15 cellular contexts compared by ENCODE assay signal in genomic region chr4:61555789-61556188, GRCh38.
DNase-seq lines count a peak whose midpoint lies in the region; ATAC-seq and TF ChIP-seq lines count a peak whose summit lies in the region.
"Had no signal": no experiment of that assay in that cellular context is flagged by ENCODE, and none has a peak within 500 bp of the region (broad histone marks: within the 10 kb centered on the region; RNA-seq: fewer than 3 reads in every experiment).

No MANE protein-coding gene starts in this region.

- ATAC-seq in right cardiac atrium: peak; percentile 48 to 65
- no peak for ATAC-seq in CD8-positive, alpha-beta T cell
- ATAC-seq: activated naive CD8-positive, alpha-beta T cell treated with anti-CD3 and anti-CD28 coated beads, Interleukin-2, amount 50 U/mL, for 24 hours had no signal

- 31% methylated on average over 3 of the region's 3 CpGs for WGBS in right cardiac atrium

- TF ChIP-seq CTCF in astrocyte of the cerebellum (IDR thresholded peaks at IDR 0.05; ENCODE audit: low read depth, low read length, missing control alignments) (no peak), retinal pigment epithelial cell (conservative IDR thresholded peaks at IDR 0.05; ENCODE audit: low read depth, low read length) (no peak)
- no peak for TF ChIP-seq CTCF in CD8-positive, alpha-beta T cell (IDR thresholded peaks at IDR 0.05)

- intact Hi-C loops in right cardiac atrium (cut with DNase I): no loop called here
- intact Hi-C loops in CD8-positive, alpha-beta T cell (cut with DNase I, micrococcal nuclease): no loop called here

- no peaks in the 10 kb centered on the region for H3K4me1 Mint-ChIP-seq in CD8-positive, alpha-beta T cell (ENCODE audit: low read depth)
- H3K4me1 Mint-ChIP-seq: activated naive CD8-positive, alpha-beta T cell treated with anti-CD3 and anti-CD28 coated beads, Interleukin-2, amount 50 U/mL, for 24 hours; CD4-positive, CD25-positive, alpha-beta regulatory T cell had no signal

- H3K9me3 Mint-ChIP-seq in CD8-positive, alpha-beta T cell: peaks cover 10% of the 10 kb centered on the region

- POLR2A ChIA-PET in CD8-positive, alpha-beta T cell (lab: Charles Lee): no interaction called here

- no peaks in the 10 kb centered on the region for H3K36me3 Mint-ChIP-seq in CD8-positive, alpha-beta T cell
- H3K36me3 Mint-ChIP-seq: CD4-positive, CD25-positive, alpha-beta regulatory T cell had no signal

- H3K4me3 ChIP-seq in astrocyte of the cerebellum (ENCODE audit: low read depth, low read length) (no peak overlapping the region), right cardiac atrium (ENCODE audit: low read length) (no peak overlapping the region), retinal pigment epithelial cell (ENCODE audit: low read length) (no peak overlapping the region)
- no peak overlapping the region for H3K4me3 ChIP-seq in CD8-positive, alpha-beta T cell (ENCODE audit: low read depth, low read length)
- H3K4me3 ChIP-seq: dorsolateral prefrontal cortex, skin epidermis had no signal

- no peaks in the 10 kb centered on the region for H3K27me3 ChIP-seq in right cardiac atrium (ENCODE audit: control insufficient read depth, insufficient read depth)
- H3K27me3 ChIP-seq in CD8-positive, alpha-beta T cell (ENCODE audit: insufficient read depth, low read length): no peaks in the 10 kb centered on the region
- H3K27me3 ChIP-seq: dorsolateral prefrontal cortex had no signal

- H3K27ac Mint-ChIP-seq in CD8-positive, alpha-beta T cell: no peak overlapping the region
- H3K27ac Mint-ChIP-seq: activated naive CD8-positive, alpha-beta T cell treated with anti-CD3 and anti-CD28 coated beads, Interleukin-2, amount 50 U/mL, for 24 hours; CD4-positive, CD25-positive, alpha-beta regulatory T cell had no signal

- no peak overlapping the region for H3K27ac ChIP-seq in right cardiac atrium (ENCODE audit: low read length)
- H3K27ac ChIP-seq in CD8-positive, alpha-beta T cell (ENCODE audit: low read depth, low read length): no peak overlapping the region
- H3K27ac ChIP-seq: dorsolateral prefrontal cortex, skin epidermis had no signal

- peaks cover 3% of the 10 kb centered on the region for H3K4me1 ChIP-seq in right cardiac atrium (ENCODE audit: control insufficient read depth, insufficient read depth, low read length)
- H3K4me1 ChIP-seq in CD8-positive, alpha-beta T cell (ENCODE audit: insufficient read depth, low read length): no peaks in the 10 kb centered on the region

- no peaks in the 10 kb centered on the region for H3K36me3 ChIP-seq in CD8-positive, alpha-beta T cell (ENCODE audit: insufficient read depth, low read length)

- no peak overlapping the region for H3K4me3 Mint-ChIP-seq in CD8-positive, alpha-beta T cell
- H3K4me3 Mint-ChIP-seq: activated naive CD8-positive, alpha-beta T cell treated with anti-CD3 and anti-CD28 coated beads, Interleukin-2, amount 50 U/mL, for 24 hours; CD4-positive, CD25-positive, alpha-beta regulatory T cell had no signal

- peak; percentile 68 for DNase-seq in LoVo (ENCODE audit: low spot score)
- peak; percentile 5 for DNase-seq in astrocyte of the cerebellum (ENCODE audit: low read depth)
- no peak for DNase-seq in right cardiac atrium
- peak; percentile 84 for DNase-seq in retinal pigment epithelial cell (ENCODE audit: low read depth)
- no peak for DNase-seq in NCI-H1105 (lab: John Stamatoyannopoulos, UW)
- DNase-seq in NCI-H524 treated with DMSO at 0.1 percent for 48 hours (lab: John Stamatoyannopoulos, UW): no peak
- no peak for DNase-seq in NCI-H2227 treated with DMSO at 0.1 percent for 48 hours (lab: John Stamatoyannopoulos, UW)
- no peak for DNase-seq in CD8-positive, alpha-beta T cell
- DNase-seq: activated CD4-positive, CD25-positive, alpha-beta regulatory T cell; activated naive CD8-positive, alpha-beta T cell treated with anti-CD3 and anti-CD28 coated beads, Interleukin-2, amount 50 U/mL, for 24 hours; activated T-cell treated with anti-CD3 and anti-CD28 coated beads for 4 hours; CD4-positive, CD25-positive, alpha-beta regulatory T cell; dorsolateral prefrontal cortex; left cardiac atrium had no signal

- in situ Hi-C loops in astrocyte of the cerebellum (cut with HindIII; ENCODE audit: low sequenced_read_pairs): no loop called here

- CTCF ChIA-PET in CD8-positive, alpha-beta T cell (lab: Charles Lee): no interaction called here

- no peaks in the 10 kb centered on the region for H3K27me3 Mint-ChIP-seq in CD8-positive, alpha-beta T cell (ENCODE audit: low read depth)
- H3K27me3 Mint-ChIP-seq: activated naive CD8-positive, alpha-beta T cell treated with anti-CD3 and anti-CD28 coated beads, Interleukin-2, amount 50 U/mL, for 24 hours; CD4-positive, CD25-positive, alpha-beta regulatory T cell had no signal

- no peaks in the 10 kb centered on the region for H3K9me3 ChIP-seq in right cardiac atrium (ENCODE audit: control insufficient read depth, low read length)
- no peaks in the 10 kb centered on the region for H3K9me3 ChIP-seq in CD8-positive, alpha-beta T cell (ENCODE audit: low read length)

Comparison
In these comparisons a context has a peak if more than half of its experiments do, and no peak if none do; other contexts are left out.
1. DNase-seq: peak in LoVo (single experiment), astrocyte of the cerebellum (single experiment) and retinal pigment epithelial cell (single experiment); none in right cardiac atrium (0 of 3), NCI-H1105 (single experiment), NCI-H524 treated with DMSO at 0.1 percent for 48 hours (single experiment), NCI-H2227 treated with DMSO at 0.1 percent for 48 hours (single experiment) and CD8-positive, alpha-beta T cell (0 of 7).